Comparison of ENCODE assay signal across 19 cellular contexts in genomic region chr6:131488780-131489179, GRCh38.
"Had no signal": no experiment of that assay in that cellular context is flagged by ENCODE, and none has a peak within 500 bp of the region (broad histone marks: within the 10 kb centered on the region; RNA-seq: fewer than 3 reads in every experiment).

No MANE protein-coding gene starts in this region.

- H3K36me3 ChIP-seq: esophagus squamous epithelium, gastroesophageal sphincter, neutrophil, ovary, prostate gland, upper lobe of right lung had no signal

- H3K4me3 ChIP-seq: esophagus squamous epithelium, gastroesophageal sphincter, ovary, prostate gland, upper lobe of right lung had no signal

- H3K27ac ChIP-seq: esophagus squamous epithelium, gastroesophageal sphincter, neutrophil, ovary, prostate gland, upper lobe of right lung had no signal

- H3K27me3 ChIP-seq: esophagus squamous epithelium, gastroesophageal sphincter, neutrophil, ovary, upper lobe of right lung had no signal

- H3K4me1 ChIP-seq: esophagus squamous epithelium, gastroesophageal sphincter, prostate gland, upper lobe of right lung had no signal

- H3K9me3 ChIP-seq: esophagus squamous epithelium, gastroesophageal sphincter, neutrophil, ovary, prostate gland, upper lobe of right lung had no signal

- ATAC-seq: activated naive CD4-positive, alpha-beta T cell treated with anti-CD3 and anti-CD28 coated beads, Interleukin-2, amount 50 U/mL, for 72 hours; gastroesophageal sphincter; right cardiac atrium; stimulated activated naive CD8-positive, alpha-beta T cell treated with anti-CD3 and anti-CD28 coated beads, Interleukin-15, Interleukin-2, amounts not matched to agents 100 U/mL and 50 U/mL, for 24 hours; upper lobe of right lung had no signal

- DNase-seq: activated CD4-positive, alpha-beta T cell treated with anti-CD3 and anti-CD28 coated beads for 1 hour; activated gamma-delta T cell treated with Interleukin-2 at 50 U/mL for 16 hours; activated T-cell treated with anti-CD3 and anti-CD28 coated beads, Interleukin-2, amount 50 U/mL, for 1 hour; aorta; central memory CD4-positive, alpha-beta T cell; effector memory CD4-positive, alpha-beta T cell; esophagus squamous epithelium; hypothalamus; ovary; right cardiac atrium; stimulated activated CD4-positive, alpha-beta T cell treated with anti-CD3 and anti-CD28 coated beads, Interleukin-12 subunit alpha, Interleukin-12 subunit beta, amount 100 ng/mL, for 4 hours; stimulated activated CD4-positive, alpha-beta T cell treated with anti-CD3 and anti-CD28 coated beads, Interleukin-4, amount 100 ng/mL, for 4 hours; stimulated activated naive CD8-positive, alpha-beta T cell treated with anti-CD3 and anti-CD28 coated beads, Interleukin-15, Interleukin-2, amounts not matched to agents 100 U/mL and 50 U/mL, for 24 hours; upper lobe of right lung had no signal

- FAIRE-seq: colon had no signal
